19 cellular contexts compared by ENCODE assay signal in the genomic region with DNA sequence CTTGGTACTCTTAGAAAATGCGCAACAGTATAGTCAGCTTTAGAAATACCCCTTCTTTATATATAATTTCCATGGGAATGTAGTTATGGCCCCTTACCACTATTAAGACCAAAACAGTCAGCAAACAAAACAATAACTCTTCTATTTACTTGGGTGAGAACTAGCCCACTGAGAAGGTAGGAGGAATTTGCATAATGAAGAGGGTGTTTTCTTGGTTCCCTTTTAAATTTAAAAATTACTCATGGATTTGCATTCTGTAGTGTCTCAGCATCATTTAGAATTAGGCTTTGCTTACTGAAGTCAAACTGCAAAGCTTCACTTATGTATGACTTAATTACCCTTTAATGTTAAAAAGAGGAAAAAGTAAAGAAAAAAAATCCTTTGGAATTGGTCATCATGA.
DNase-seq lines count a peak whose midpoint lies in the region; ATAC-seq, FAIRE-seq and TF ChIP-seq lines count a peak whose summit lies in the region.
"Had no signal": no experiment of that assay in that cellular context is flagged by ENCODE, and none has a peak within 500 bp of the region (broad histone marks: within the 10 kb centered on the region; RNA-seq: fewer than 3 reads in every experiment).

No MANE protein-coding gene starts in this region.

- TF ChIP-seq CTCF in natural killer cell (IDR thresholded peaks at IDR 0.05) = no peak
- TF ChIP-seq CTCF in kidney (IDR thresholded peaks at IDR 0.05; ENCODE audit: borderline replicate concordance, extremely low read depth, insufficient read depth) = no peak
- TF ChIP-seq CTCF in progenitor cell of endocrine pancreas (IDR thresholded peaks at IDR 0.05; ENCODE audit: unreplicated experiment) = no peak

- intact Hi-C loops in natural killer cell (cut with micrococcal nuclease) (no loop called here), kidney (cut with DNase I) (no loop called here)

- FAIRE-seq in kidney (lab: Jason Lieb, UNC) = no peak
- FAIRE-seq: G401.6, small intestine had no signal

- H3K27ac Mint-ChIP-seq in natural killer cell = no peak overlapping the region
- no peak overlapping the region for H3K27ac Mint-ChIP-seq in progenitor cell of endocrine pancreas
- H3K27ac Mint-ChIP-seq: CD14-positive monocyte had no signal

- H3K27ac ChIP-seq in kidney (ENCODE audit: low read depth in 2 of 2, low read length in 2 of 2) = no peak overlapping the region
- H3K27ac ChIP-seq: neutrophil, thoracic aorta had no signal

- peak; percentile 8 for DNase-seq in NCI-H526 treated with DMSO at 0.1 percent for 48 hours (lab: John Stamatoyannopoulos, UW)
- no peak for DNase-seq in inferior parietal cortex (ENCODE audit: extremely low spot score)
- no peak for DNase-seq in natural killer cell
- DNase-seq in kidney = no peak
- DNase-seq in progenitor cell of endocrine pancreas (ENCODE audit: low spot score, unreplicated experiment) = no peak
- DNase-seq: activated CD4-positive, CD25-positive, alpha-beta regulatory T cell treated with anti-CD3 and anti-CD28 coated beads, Interleukin-2, amount 50 U/mL, for 72 hours; aorta; dermis blood vessel endothelial cell; mammary epithelial cell; NCI-H2081; small intestine; SW 1271 had no signal

- H3K4me1 Mint-ChIP-seq in natural killer cell (no peaks in the 10 kb centered on the region), progenitor cell of endocrine pancreas (ENCODE audit: low read depth) (peaks cover 1% of the 10 kb centered on the region)
- H3K4me1 Mint-ChIP-seq: CD14-positive monocyte had no signal

- H3K36me3 Mint-ChIP-seq in natural killer cell (no peaks in the 10 kb centered on the region), progenitor cell of endocrine pancreas (ENCODE audit: insufficient read depth) (no peaks in the 10 kb centered on the region)
- H3K36me3 Mint-ChIP-seq: CD14-positive monocyte had no signal

- H3K9me3 ChIP-seq in kidney (ENCODE audit: control insufficient read depth in 1 of 2, low read length in 2 of 2) = no peaks in the 10 kb centered on the region
- H3K9me3 ChIP-seq: neutrophil, thoracic aorta had no signal

- no peaks in the 10 kb centered on the region for H3K36me3 ChIP-seq in kidney (ENCODE audit: control insufficient read depth in 1 of 2, insufficient read depth in 2 of 2, low read length in 2 of 2)
- H3K36me3 ChIP-seq: neutrophil, thoracic aorta had no signal

- H3K27me3 Mint-ChIP-seq in natural killer cell (ENCODE audit: low read depth in 2 of 2) (no peaks in the 10 kb centered on the region), progenitor cell of endocrine pancreas (no peaks in the 10 kb centered on the region)

- H3K4me3 ChIP-seq in kidney (ENCODE audit: low read length in 2 of 2) = no peak overlapping the region
- H3K4me3 ChIP-seq: thoracic aorta had no signal

- no peak overlapping the region for H3K9ac ChIP-seq in kidney (ENCODE audit: low read length in 2 of 2)

- peaks cover 0 to 2% of the 10 kb centered on the region in 2 donors for H3K4me1 ChIP-seq in kidney (ENCODE audit: control insufficient read depth in 1 of 2, insufficient read depth in 1 of 2, low read depth in 1 of 2, low read length in 2 of 2)

- H3K9me3 Mint-ChIP-seq in natural killer cell (peaks cover 2% of the 10 kb centered on the region in 2 donors), progenitor cell of endocrine pancreas (ENCODE audit: low read depth) (no peaks in the 10 kb centered on the region)

- H3K4me3 Mint-ChIP-seq in natural killer cell (no peak overlapping the region), progenitor cell of endocrine pancreas (ENCODE audit: low read depth) (no peak overlapping the region)
- H3K4me3 Mint-ChIP-seq: CD14-positive monocyte had no signal

- ATAC-seq in GM18909 (IDR thresholded peaks at IDR 0.05; ENCODE audit: poor library complexity, unreplicated experiment) (peak; percentile 79), GM21619 (IDR thresholded peaks at IDR 0.05; ENCODE audit: unreplicated experiment) (peak; percentile 77), HG03045 (IDR thresholded peaks at IDR 0.05; ENCODE audit: unreplicated experiment) (peak; percentile 80), natural killer cell (no peak)

Comparison
In these comparisons a context has a peak if more than half of its experiments do, and no peak if none do; other contexts are left out.
1. ATAC-seq: peak in GM18909 (single experiment), GM21619 (single experiment) and HG03045 (single experiment); none in natural killer cell (0 of 3).